ENCODE assay signal across 1 cellular context in genomic region chr2:216328347-216328746, GRCh38.
TF ChIP-seq lines count a peak whose summit lies in the region.

No MANE protein-coding gene starts in this region.

TF ChIP-seq in SK-N-SH treated with all-trans-retinoic acid at 6 μM for 48 hours, 23 proteins besides CTCF, POLR2A, EP300 and RAD21 (continued from another document):
- TF ChIP-seq OSR1 (CRISPR knock-in tag; IDR thresholded peaks at IDR 0.05), result no peak
- no peak for TF ChIP-seq CREB5 (CRISPR knock-in tag; IDR thresholded peaks at IDR 0.05; ENCODE audit: low read depth)
- no peak for TF ChIP-seq ZFP3 (CRISPR knock-in tag; IDR thresholded peaks at IDR 0.05)
- TF ChIP-seq ISL1 (CRISPR knock-in tag; IDR thresholded peaks at IDR 0.05), result no peak
- no peak for TF ChIP-seq ESRRG (CRISPR knock-in tag; IDR thresholded peaks at IDR 0.05)
- TF ChIP-seq ZNF8 (CRISPR knock-in tag; IDR thresholded peaks at IDR 0.05), result no peak
- no peak for TF ChIP-seq CSRNP3 (CRISPR knock-in tag; IDR thresholded peaks at IDR 0.05)
- no peak for TF ChIP-seq ZFP30 (CRISPR knock-in tag; IDR thresholded peaks at IDR 0.05)
- no peak for TF ChIP-seq BACH2 (CRISPR knock-in tag; IDR thresholded peaks at IDR 0.05; ENCODE audit: borderline replicate concordance)
- no peak for TF ChIP-seq ZC3H10 (CRISPR knock-in tag; IDR thresholded peaks at IDR 0.05)
